In the genomic region with DNA sequence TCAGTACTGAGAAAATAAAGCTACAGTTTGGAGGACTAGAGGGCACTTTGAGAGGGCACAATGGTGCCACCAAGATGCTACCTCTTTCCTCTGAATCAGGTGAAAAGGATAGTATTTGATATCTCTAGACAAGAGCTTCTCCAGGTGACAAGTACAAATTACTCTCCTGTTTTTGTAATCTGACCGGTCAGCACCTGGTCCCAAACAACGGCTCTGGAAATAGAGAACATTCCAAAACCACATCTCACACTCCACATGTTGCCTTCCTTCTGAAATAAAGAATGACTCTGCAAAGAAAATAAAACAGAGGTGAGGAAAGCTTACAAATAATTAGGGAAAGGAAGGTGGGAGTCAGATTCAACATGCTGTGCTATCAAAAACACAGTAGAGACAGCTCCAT, we compare ENCODE assay signal across 17 cellular contexts.
"Had no signal": no experiment of that assay in that cellular context is flagged by ENCODE, and none has a peak within 500 bp of the region (broad histone marks: within the 10 kb centered on the region; RNA-seq: fewer than 3 reads in every experiment).

No MANE protein-coding gene starts in this region.

- H3K27ac Mint-ChIP-seq: activated CD4-positive, alpha-beta T cell treated with anti-CD3 and anti-CD28 coated beads for 36 hours; activated naive CD8-positive, alpha-beta T cell; activated T-helper 1 cell treated with anti-CD3 and anti-CD28 coated beads, Interleukin-12 subunit alpha, Interleukin-12 subunit beta, Interleukin-2, Interleukin-4 antibody, amounts not matched to agents 30 ng/mL and 10 ng/mL and 1 ng/mL, durations not matched to agents 14 hours and 24 hours and 36 hours; naive thymus-derived CD8-positive, alpha-beta T cell; WTC11 had no signal

- H3K4me3 ChIP-seq: esophagus muscularis mucosa, heart right ventricle, pancreas, tibial artery had no signal

- FAIRE-seq: pancreas had no signal

- H3K9me3 Mint-ChIP-seq: activated T-helper 1 cell treated with anti-CD3 and anti-CD28 coated beads, Interleukin-12 subunit alpha, Interleukin-12 subunit beta, Interleukin-2, Interleukin-4 antibody, amounts not matched to agents 30 ng/mL and 10 ng/mL and 1 ng/mL, durations not matched to agents 14 hours and 24 hours and 36 hours; naive thymus-derived CD8-positive, alpha-beta T cell; WTC11 had no signal

- H3K36me3 ChIP-seq: esophagus muscularis mucosa, heart right ventricle, neutrophil, pancreas, tibial artery had no signal

- H3K9me3 ChIP-seq: esophagus muscularis mucosa, heart right ventricle, neutrophil, pancreas, tibial artery had no signal

- H3K4me1 Mint-ChIP-seq: activated CD4-positive, alpha-beta T cell treated with anti-CD3 and anti-CD28 coated beads for 36 hours; naive thymus-derived CD8-positive, alpha-beta T cell had no signal

- H3K36me3 Mint-ChIP-seq: activated naive CD8-positive, alpha-beta T cell; naive thymus-derived CD8-positive, alpha-beta T cell; WTC11 had no signal

- H3K4me3 Mint-ChIP-seq: activated CD4-positive, alpha-beta T cell treated with anti-CD3 and anti-CD28 coated beads for 36 hours; activated naive CD8-positive, alpha-beta T cell; activated T-helper 1 cell treated with anti-CD3 and anti-CD28 coated beads, Interleukin-12 subunit alpha, Interleukin-12 subunit beta, Interleukin-2, Interleukin-4 antibody, amounts not matched to agents 30 ng/mL and 10 ng/mL and 1 ng/mL, durations not matched to agents 14 hours and 24 hours and 36 hours; naive thymus-derived CD8-positive, alpha-beta T cell; WTC11 had no signal

- H3K4me1 ChIP-seq: tibial artery had no signal

- DNase-seq: activated CD4-positive, alpha-beta T cell treated with anti-CD3 and anti-CD28 coated beads for 36 hours; activated CD4-positive, alpha-beta T cell treated with anti-CD3 and anti-CD28 coated beads, Interleukin-2, amount 50 U/mL, for 48 hours; dermis blood vessel endothelial cell; effector memory CD4-positive, alpha-beta T cell; heart right ventricle; mesenchymal stem cell; naive thymus-derived CD8-positive, alpha-beta T cell; pancreas; stimulated activated CD4-positive, alpha-beta T cell treated with anti-CD3 and anti-CD28 coated beads, Interleukin-12 subunit alpha, Interleukin-12 subunit beta, amount 100 ng/mL, for 4 hours; stimulated activated CD4-positive, alpha-beta T cell treated with anti-CD3 and anti-CD28 coated beads, Interleukin-2, amount 100 ng/mL, for 24 hours; stimulated activated naive CD4-positive, alpha-beta T cell treated with Interleukin-2 at 50 U/mL for 16 hours; tibial artery had no signal

- H3K27me3 ChIP-seq: esophagus muscularis mucosa, heart right ventricle, neutrophil, pancreas, tibial artery had no signal

- ATAC-seq: activated CD4-positive, alpha-beta T cell treated with anti-CD3 and anti-CD28 coated beads for 36 hours; heart right ventricle; naive thymus-derived CD8-positive, alpha-beta T cell; pancreas; WTC11 had no signal

- H3K27ac ChIP-seq: esophagus muscularis mucosa, heart right ventricle, neutrophil, pancreas, tibial artery had no signal
